Comparison of ENCODE assay signal across 10 cellular contexts in the genomic region with DNA sequence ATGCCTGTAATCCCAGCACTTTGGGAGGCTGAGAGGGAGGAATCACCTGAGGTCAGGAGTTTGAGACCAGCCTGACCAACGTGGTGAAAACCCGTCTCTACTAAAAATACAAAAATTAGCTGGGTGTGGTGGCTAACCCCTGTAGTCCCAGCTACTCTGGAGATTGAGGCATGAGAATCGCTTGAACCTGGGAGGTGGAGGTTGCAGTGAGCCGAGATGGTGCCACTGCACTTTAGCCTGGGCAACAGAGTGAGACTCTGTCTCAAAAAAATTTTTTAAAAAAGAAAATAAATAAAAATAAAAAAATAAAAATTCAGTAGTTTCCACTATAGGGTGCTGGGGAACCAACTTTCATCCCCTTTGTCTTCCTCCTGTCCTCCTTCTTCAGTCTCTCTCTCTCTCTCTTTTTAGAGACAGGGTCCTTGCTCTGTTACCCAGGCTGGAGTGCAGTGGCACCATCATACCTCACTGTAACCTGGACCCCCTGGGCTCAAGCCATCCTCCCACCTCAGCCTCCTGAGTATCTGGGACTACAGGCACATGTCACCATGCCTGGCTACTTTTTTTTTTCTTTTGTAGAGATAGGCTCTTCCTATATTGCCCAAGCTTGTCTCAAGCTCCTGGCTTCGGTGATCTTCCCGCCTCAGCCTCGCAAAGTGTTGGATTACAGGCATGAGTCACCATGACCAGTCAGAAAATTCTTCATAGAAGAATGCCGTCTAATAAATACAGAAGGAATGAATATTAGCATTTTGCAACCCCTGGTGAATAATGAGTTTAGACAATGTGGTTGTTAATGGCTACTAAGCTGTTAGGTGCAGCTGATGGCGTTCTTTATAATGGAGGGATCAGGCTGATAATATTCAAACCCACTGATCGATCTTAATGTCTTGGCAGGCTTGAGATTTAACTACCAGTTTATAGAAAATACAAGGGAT. TPM values are rescaled to one million over a fixed set of nuclear protein-coding genes. Genes with fewer than 3 reads are reported as not detected.
DNase-seq lines count a peak whose midpoint lies in the region; ATAC-seq and TF ChIP-seq lines count a peak whose summit lies in the region.
"Had no signal": no experiment of that assay in that cellular context is flagged by ENCODE, and none has a peak within 500 bp of the region (broad histone marks: within the 10 kb centered on the region; RNA-seq: fewer than 3 reads in every experiment).

No MANE protein-coding gene starts in this region.

- peak overlapping the region; percentile 23 for H3K4me3 Mint-ChIP-seq in type B pancreatic cell
- H3K4me3 Mint-ChIP-seq: CD4-positive, CD25-positive, alpha-beta regulatory T cell had no signal

- no peak overlapping the region for H3K4me3 ChIP-seq in right atrium auricular region
- H3K4me3 ChIP-seq in foreskin fibroblast (ENCODE audit: low read depth in 1 of 2, low read length in 2 of 2): no peak overlapping the region
- no peak overlapping the region for H3K4me3 ChIP-seq in stomach
- H3K4me3 ChIP-seq: lung had no signal

- ATAC-seq in Right ventricle myocardium superior (ENCODE audit: poor library complexity): no peak

- H3K36me3 ChIP-seq in right atrium auricular region (no peaks in the 10 kb centered on the region), stomach (no peaks in the 10 kb centered on the region)

- H3K27ac Mint-ChIP-seq in type B pancreatic cell: peak overlapping the region; percentile 69
- H3K27ac Mint-ChIP-seq: CD4-positive, CD25-positive, alpha-beta regulatory T cell had no signal

- H3K9me3 ChIP-seq in right atrium auricular region (no peaks in the 10 kb centered on the region), stomach (no peaks in the 10 kb centered on the region)

- peaks cover 6% of the 10 kb centered on the region for H3K4me1 Mint-ChIP-seq in type B pancreatic cell (ENCODE audit: unreplicated experiment)

- peaks cover 19% of the 10 kb centered on the region for H3K27me3 Mint-ChIP-seq in type B pancreatic cell

- 69 to 81% (median 75%) methylated on average over 10 of the region's 10 CpGs for WGBS in stomach, 5 donors

- TF ChIP-seq EP300 in stomach (IDR thresholded peaks at IDR 0.05): no peak

- no peak for DNase-seq in right atrium auricular region (ENCODE audit: low spot score)
- no peak for DNase-seq in Right ventricle myocardium superior
- peak; percentile 17 for DNase-seq in SK-MEL-5 (ENCODE audit: low read depth, low spot score)
- peak; percentile 76 to 93 for DNase-seq in foreskin fibroblast
- DNase-seq in type B pancreatic cell (ENCODE audit: extremely low spot score, unreplicated experiment): no peak
- no peak for DNase-seq in stimulated activated CD4-positive, alpha-beta T cell treated with anti-CD3 and anti-CD28 coated beads, Interleukin-4, amount 100 ng/mL, for 1 hour
- no peak for DNase-seq in cortex of kidney (lab: John Stamatoyannopoulos, UW)
- DNase-seq in stomach: no peak
- DNase-seq: CD4-positive, CD25-positive, alpha-beta regulatory T cell had no signal

- peaks cover 0 to 28% of the 10 kb centered on the region in 2 donors for H3K4me1 ChIP-seq in right atrium auricular region
- no peaks in the 10 kb centered on the region for H3K4me1 ChIP-seq in stomach

- peak overlapping the region; percentile 47 to 92 for H3K27ac ChIP-seq in right atrium auricular region
- H3K27ac ChIP-seq in stomach: peak overlapping the region in 1 of 5 donors; percentile 18

- H3K27me3 ChIP-seq in right atrium auricular region (no peaks in the 10 kb centered on the region), stomach (peaks cover 0 to 16% (median 2%) of the 10 kb centered on the region in 3 donors)

- peaks cover 6% of the 10 kb centered on the region for H3K9me3 Mint-ChIP-seq in type B pancreatic cell

- intact Hi-C loops in Right ventricle myocardium superior (cut with DNase I): no loop called here
- intact Hi-C loops in stomach (cut with DNase I; ENCODE audit: low total_unique reads): no loop called here

- TF ChIP-seq CTCF in right atrium auricular region (IDR thresholded peaks at IDR 0.05) (no peak), foreskin fibroblast (IDR thresholded peaks at IDR 0.05; ENCODE audit: low read depth, low read length) (no peak), type B pancreatic cell (conservative IDR thresholded peaks at IDR 0.05) (no peak), stomach (IDR thresholded peaks at IDR 0.05) (no peak)

- peaks cover 3% of the 10 kb centered on the region for H3K36me3 Mint-ChIP-seq in type B pancreatic cell
- H3K36me3 Mint-ChIP-seq: CD4-positive, CD25-positive, alpha-beta regulatory T cell had no signal

- no peak for TF ChIP-seq POLR2A in stomach (IDR thresholded peaks at IDR 0.05)

- in situ Hi-C loops in SK-MEL-5 (cut with HindIII; ENCODE audit: low pct_unique_long_range_greater_than_20kb, low sequenced_read_pairs): no loop called here

RNA-seq across cellular contexts. Expression of gene RBM20, which starts 20.6 kb away (rescaled TPM):
- total RNA-seq in right atrium auricular region (10 to 100 TPM; 51.7 to 59.9 TPM), Right ventricle myocardium superior (103 TPM), type B pancreatic cell (ENCODE audit: low replicate concordance) (2.8 and 5.2 TPM in 2 replicates), stomach (1 to 10 TPM in 1 of 5 donors, under 1 TPM in 3, not detected in 1; under 0.01 to 6.2 (median 0.59) TPM)
- 1.0 and 1.2 TPM in 2 replicates for total RNA-seq in SK-MEL-5 (2014; rRNA removed; shearing (Covaris generic))
- polyA plus RNA-seq in SK-MEL-5 (2015; cell fraction: cytosol; rRNA removed): 1.2 and 2.0 TPM in 2 replicates
- polyA plus RNA-seq in SK-MEL-5 (2015; cell fraction: nucleus; rRNA removed): 4.0 and 6.3 TPM in 2 replicates
- polyA plus RNA-seq in stomach: 1 to 10 TPM in 1 of 3 donors, under 1 TPM in 1, not detected in 1; 0.25 to 2.3 TPM

Comparison
In these comparisons a context has a peak if more than half of its experiments do, and no peak if none do; other contexts are left out.
1. DNase-seq: peak in SK-MEL-5 (single experiment) and foreskin fibroblast (2 of 2); none in right atrium auricular region (single experiment), Right ventricle myocardium superior (single experiment), type B pancreatic cell (single experiment), stimulated activated CD4-positive, alpha-beta T cell treated with anti-CD3 and anti-CD28 coated beads, Interleukin-4, amount 100 ng/mL, for 1 hour (single experiment), cortex of kidney (single experiment) and stomach (single experiment).